Comparison of ENCODE assay signal across 29 cellular contexts in genomic region chr1:29860681-29861080, GRCh38.
"Had no signal": no experiment of that assay in that cellular context is flagged by ENCODE, and none has a peak within 500 bp of the region (broad histone marks: within the 10 kb centered on the region; RNA-seq: fewer than 3 reads in every experiment).

No MANE protein-coding gene starts in this region.

- H3K9me3 ChIP-seq: colonic mucosa had no signal

- DNase-seq: activated CD4-positive, alpha-beta memory T cell treated with anti-CD3 and anti-CD28 coated beads for 36 hours; activated CD4-positive, alpha-beta T cell treated with anti-CD3 and anti-CD28 coated beads for 36 hours; activated CD4-positive, alpha-beta T cell treated with anti-CD3 and anti-CD28 coated beads, Interleukin-2, amount 10 ng/mL, durations not matched to agents 24 days and 14 days; activated CD4-positive, CD25-positive, alpha-beta regulatory T cell; activated CD4-positive, CD25-positive, alpha-beta regulatory T cell treated with anti-CD3 and anti-CD28 coated beads, Interleukin-2, amount 50 U/mL, for 72 hours; activated CD8-positive, alpha-beta memory T cell treated with anti-CD3 and anti-CD28 coated beads, Interleukin-2, amount 10 ng/mL, durations not matched to agents 7 days and 5 days; activated CD8-positive, alpha-beta memory T cell treated with anti-CD3 and anti-CD28 coated beads, Interleukin-2, amount 50 U/mL, for 4 hours; activated CD8-positive, alpha-beta T cell treated with anti-CD3 and anti-CD28 coated beads, Interleukin-2, amount 10 ng/mL, durations not matched to agents 7 days and 5 days; activated gamma-delta T cell; activated naive CD4-positive, alpha-beta T cell; activated naive CD4-positive, alpha-beta T cell treated with anti-CD3 and anti-CD28 coated beads, Interleukin-2, amount 10 ng/mL, durations not matched to agents 7 days and 5 days; activated naive CD8-positive, alpha-beta T cell treated with anti-CD3 and anti-CD28 coated beads, Interleukin-2, amount 10 ng/mL, durations not matched to agents 7 days and 5 days; activated T-cell treated with anti-CD3 and anti-CD28 coated beads, Interleukin-2, amount 50 U/mL, for 1 hour; activated T-cell treated with anti-CD3 and anti-CD28 coated beads, Interleukin-2, amount 50 U/mL, for 48 hours; amniotic stem cell; anterior cingulate cortex; brain microvascular endothelial cell; central memory CD4-positive, alpha-beta T cell; cerebellar nuclear complex; colonic mucosa; effector CD8-positive, alpha-beta T cell; foreskin keratinocyte; gastrocnemius medialis; glutamatergic neuron; T-helper 2 cell had no signal

- ATAC-seq: activated CD4-positive, alpha-beta T cell treated with anti-CD3 and anti-CD28 coated beads for 36 hours; activated CD8-positive, alpha-beta memory T cell treated with anti-CD3 and anti-CD28 coated beads, Interleukin-2, amount 10 ng/mL, durations not matched to agents 7 days and 5 days; activated CD8-positive, alpha-beta T cell treated with anti-CD3 and anti-CD28 coated beads, Interleukin-2, amount 10 ng/mL, durations not matched to agents 7 days and 5 days; activated naive CD4-positive, alpha-beta T cell treated with anti-CD3 and anti-CD28 coated beads, Interleukin-2, amount 50 U/mL, for 72 hours; esophagus mucosa; foreskin keratinocyte; gastrocnemius medialis had no signal

- FAIRE-seq: astrocyte, endometrium had no signal

- H3K4me3 ChIP-seq: colonic mucosa, gastrocnemius medialis had no signal

- H3K4me1 ChIP-seq: colonic mucosa, foreskin keratinocyte, gastrocnemius medialis had no signal

- H3K27me3 ChIP-seq: brain microvascular endothelial cell, colonic mucosa, foreskin keratinocyte, gastrocnemius medialis had no signal

- H3K27ac ChIP-seq: brain microvascular endothelial cell, colonic mucosa, foreskin keratinocyte, gastrocnemius medialis had no signal

- H3K36me3 ChIP-seq: brain microvascular endothelial cell, colonic mucosa, gastrocnemius medialis had no signal
